ENCODE assay signal across 22 cellular contexts in genomic region chr1:94953107-94953506, GRCh38.
"Had no signal": no experiment of that assay in that cellular context is flagged by ENCODE, and none has a peak within 500 bp of the region (broad histone marks: within the 10 kb centered on the region; RNA-seq: fewer than 3 reads in every experiment).

No MANE protein-coding gene starts in this region.

- ATAC-seq: esophagus mucosa; heart left ventricle; left ventricle myocardium superior; pancreas; right cardiac atrium; stimulated activated effector memory CD8-positive, alpha-beta T cell treated with anti-CD3 and anti-CD28 coated beads, Interleukin-12 subunit alpha, Interleukin-12 subunit beta, amount 100 ng/mL, for 72 hours; stimulated activated naive CD8-positive, alpha-beta T cell treated with anti-CD3 and anti-CD28 coated beads, Interleukin-15, Interleukin-2, amounts not matched to agents 100 U/mL and 50 U/mL, for 24 hours had no signal

- H3K27ac ChIP-seq: dorsolateral prefrontal cortex, pancreas, suprapubic skin, thyroid gland, upper lobe of left lung had no signal

- H3K9me3 ChIP-seq: pancreas, suprapubic skin, thyroid gland, upper lobe of left lung, vagina had no signal

- DNase-seq: dorsolateral prefrontal cortex; effector CD8-positive, alpha-beta T cell; heart left ventricle; hippocampal formation; left colon; left ventricle myocardium superior; mesendoderm; naive B cell; occipital lobe; stimulated activated CD4-positive, alpha-beta T cell treated with anti-CD3 and anti-CD28 coated beads, Interleukin-4, amount 100 ng/mL, for 1 hour; stimulated activated CD8-positive, alpha-beta memory T cell treated with anti-CD3 and anti-CD28 coated beads, Interleukin-4, amount 100 ng/mL, for 48 hours; stimulated activated naive CD8-positive, alpha-beta T cell treated with anti-CD3 and anti-CD28 coated beads, Interleukin-15, Interleukin-2, amounts not matched to agents 100 U/mL and 50 U/mL, for 24 hours; thyroid gland; upper lobe of left lung had no signal

- H3K27me3 ChIP-seq: dorsolateral prefrontal cortex, heart left ventricle, pancreas, suprapubic skin, thyroid gland, upper lobe of left lung, vagina had no signal

- H3K36me3 ChIP-seq: heart left ventricle, pancreas, suprapubic skin, thyroid gland, upper lobe of left lung, vagina had no signal

- H3K4me3 ChIP-seq: dorsolateral prefrontal cortex, heart left ventricle, lung, pancreas, smooth muscle cell, suprapubic skin, thyroid gland, upper lobe of left lung, vagina had no signal
